Comparison of ENCODE assay signal across 21 cellular contexts in the genomic region with DNA sequence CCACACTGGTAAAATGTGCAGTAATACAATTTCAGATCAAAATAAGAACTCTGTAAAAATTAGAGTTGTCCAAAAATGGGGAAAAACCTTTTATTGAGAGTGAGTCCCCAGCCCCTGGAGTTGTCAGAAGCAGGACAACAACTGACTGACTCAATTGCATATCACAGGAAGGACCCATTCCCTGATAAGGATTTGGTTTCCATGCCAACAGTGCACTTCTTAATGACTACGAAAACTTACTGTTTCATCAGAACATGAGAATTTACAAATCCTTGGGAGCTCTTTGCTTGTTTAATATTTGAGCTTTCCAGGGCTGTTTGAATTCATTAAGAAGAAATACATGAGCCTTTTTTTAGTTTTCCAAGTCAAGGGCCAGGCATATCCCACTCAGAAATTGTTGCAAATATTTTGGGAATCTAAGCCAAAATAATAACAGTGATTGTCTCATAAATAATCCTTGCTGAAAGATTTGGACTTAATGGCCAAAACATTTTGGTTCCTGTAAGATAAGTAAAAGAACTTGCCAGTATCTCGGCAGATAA.
"Had no signal": no experiment of that assay in that cellular context is flagged by ENCODE, and none has a peak within 500 bp of the region (broad histone marks: within the 10 kb centered on the region; RNA-seq: fewer than 3 reads in every experiment).

No MANE protein-coding gene starts in this region.

- H3K27me3 ChIP-seq: colonic mucosa, gastroesophageal sphincter, sigmoid colon had no signal

- DNase-seq: activated B cell treated with CpG ODN at 0.5 μM for 24 hours; activated CD4-positive, alpha-beta T cell treated with anti-CD3 and anti-CD28 coated beads, Interleukin-2, amount 50 U/mL, for 1 hour; activated CD8-positive, alpha-beta memory T cell treated with anti-CD3 and anti-CD28 coated beads, Interleukin-2, amount 10 ng/mL, durations not matched to agents 7 days and 5 days; activated CD8-positive, alpha-beta T cell treated with anti-CD3 and anti-CD28 coated beads, Interleukin-2, amount 10 ng/mL, durations not matched to agents 7 days and 5 days; activated naive CD8-positive, alpha-beta T cell treated with anti-CD3 and anti-CD28 coated beads, Interleukin-2, amount 50 U/mL, for 24 hours; activated T-cell treated with anti-CD3 and anti-CD28 coated beads, Interleukin-2, amount 50 U/mL, for 48 hours; cerebellar nuclear complex; colonic mucosa; effector CD8-positive, alpha-beta T cell; erythroblast; head of caudate nucleus; mucosa of descending colon; posterior cingulate gyrus; sigmoid colon; small intestine; stimulated activated CD4-positive, alpha-beta T cell treated with anti-CD3 and anti-CD28 coated beads, Interleukin-4, amount 100 ng/mL, for 24 hours; T-helper 9 cell; trophoblast cell had no signal

- H3K4me3 ChIP-seq: colonic mucosa, gastroesophageal sphincter, lung, mucosa of descending colon, sigmoid colon, thoracic aorta had no signal

- H3K27ac ChIP-seq: colonic mucosa, sigmoid colon, thoracic aorta had no signal

- H3K9me3 ChIP-seq: colonic mucosa, gastroesophageal sphincter, mucosa of descending colon, sigmoid colon, thoracic aorta had no signal

- H3K36me3 ChIP-seq: colonic mucosa, gastroesophageal sphincter, sigmoid colon, thoracic aorta had no signal

- H3K4me1 ChIP-seq: colonic mucosa had no signal
